31 cellular contexts compared by ENCODE assay signal in the genomic region with DNA sequence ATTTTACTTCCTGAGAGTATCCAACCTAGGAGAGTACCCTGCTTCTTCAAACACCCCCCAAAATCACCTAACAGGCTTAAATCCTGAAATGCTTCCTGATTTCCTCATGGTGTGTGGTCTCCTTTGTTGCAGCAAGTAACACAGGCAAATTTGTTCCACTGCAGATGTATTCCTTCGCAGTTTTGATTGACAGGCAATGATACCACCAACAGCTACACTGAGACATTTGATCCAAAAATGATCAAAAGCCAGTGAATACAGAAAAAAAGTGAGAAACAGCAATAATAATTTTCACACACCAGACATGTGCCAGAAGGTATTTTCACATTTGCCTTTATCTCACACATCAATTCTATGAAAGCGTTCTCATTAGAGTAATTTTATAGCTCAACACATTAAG.
"Had no signal": no experiment of that assay in that cellular context is flagged by ENCODE, and none has a peak within 500 bp of the region (broad histone marks: within the 10 kb centered on the region; RNA-seq: fewer than 3 reads in every experiment).

No MANE protein-coding gene starts in this region.

- FAIRE-seq: bronchial epithelial cell, TTC549 had no signal

- H3K4me1 ChIP-seq: ascending aorta had no signal

- H3K9me3 ChIP-seq: ascending aorta had no signal

- H3K27me3 ChIP-seq: ascending aorta, cardiac muscle cell had no signal

- H3K27ac ChIP-seq: ascending aorta, cardiac muscle cell, VCaP had no signal

- ATAC-seq: activated CD8-positive, alpha-beta T cell treated with anti-CD3 and anti-CD28 coated beads for 36 hours; activated naive CD8-positive, alpha-beta T cell treated with anti-CD3 and anti-CD28 coated beads, Interleukin-2, amount 50 U/mL, for 24 hours; activated T-cell treated with anti-CD3 and anti-CD28 coated beads, Interleukin-2, amount 50 U/mL, for 4 hours; activated T-cell treated with anti-CD3 and anti-CD28 coated beads, Interleukin-2, amount 50 U/mL, for 72 hours; activated T-helper 17 cell treated with anti-CD3 and anti-CD28 coated beads, Interleukin-2, amount 50 U/mL, for 72 hours had no signal

- DNase-seq: activated B cell treated with CpG ODN at 0.5 μM for 24 hours; activated CD4-positive, alpha-beta memory T cell treated with anti-CD3 and anti-CD28 coated beads for 36 hours; activated CD4-positive, alpha-beta T cell treated with anti-CD3 and anti-CD28 coated beads for 4 hours; activated CD4-positive, alpha-beta T cell treated with anti-CD3 and anti-CD28 coated beads, Interleukin-2, amount 10 ng/mL, durations not matched to agents 24 days and 14 days; activated CD4-positive, alpha-beta T cell treated with anti-CD3 and anti-CD28 coated beads, Interleukin-2, amount 50 U/mL, for 1 hour; activated CD4-positive, alpha-beta T cell treated with anti-CD3 and anti-CD28 coated beads, Interleukin-2, amount 50 U/mL, for 4 hours; activated CD4-positive, CD25-positive, alpha-beta regulatory T cell treated with anti-CD3 and anti-CD28 coated beads, Interleukin-2, amount 50 U/mL, for 72 hours; activated CD8-positive, alpha-beta memory T cell treated with anti-CD3 and anti-CD28 coated beads, Interleukin-2, amount 50 U/mL, for 4 hours; activated CD8-positive, alpha-beta T cell treated with anti-CD3 and anti-CD28 coated beads for 36 hours; activated effector memory CD4-positive, alpha-beta T cell treated with anti-CD3 and anti-CD28 coated beads, Interleukin-2, amount 50 U/mL, for 16 hours; activated gamma-delta T cell treated with Interleukin-2 at 50 U/mL for 16 hours; activated naive CD4-positive, alpha-beta T cell treated with anti-CD3 and anti-CD28 coated beads, Interleukin-2, amount 10 ng/mL, durations not matched to agents 7 days and 5 days; activated naive CD4-positive, alpha-beta T cell treated with Interleukin-2 at 50 U/mL for 16 hours; activated naive CD8-positive, alpha-beta T cell treated with anti-CD3 and anti-CD28 coated beads, Interleukin-2, amount 10 ng/mL, durations not matched to agents 7 days and 5 days; activated naive CD8-positive, alpha-beta T cell treated with anti-CD3 and anti-CD28 coated beads, Interleukin-2, amount 50 U/mL, for 24 hours; activated T-cell treated with anti-CD3 and anti-CD28 coated beads for 4 hours; activated T-cell treated with anti-CD3 and anti-CD28 coated beads, Interleukin-2, amount 50 U/mL, for 1 hour; activated T-cell treated with anti-CD3 and anti-CD28 coated beads, Interleukin-2, amount 50 U/mL, for 4 hours; activated T-cell treated with anti-CD3 and anti-CD28 coated beads, Interleukin-2, amount 50 U/mL, for 72 hours; amygdala; anterior cingulate cortex; caudate nucleus; cerebellar nuclear complex; T-helper 2 cell; T-helper 9 cell had no signal

- H3K4me3 ChIP-seq: ascending aorta, cardiac muscle cell had no signal

- H3K36me3 ChIP-seq: ascending aorta, cardiac muscle cell had no signal
